Comparison of ENCODE assay signal across 31 cellular contexts in genomic region chr4:12270546-12270945, GRCh38.
"Had no signal": no experiment of that assay in that cellular context is flagged by ENCODE, and none has a peak within 500 bp of the region (broad histone marks: within the 10 kb centered on the region; RNA-seq: fewer than 3 reads in every experiment).

No MANE protein-coding gene starts in this region.

- H3K27ac Mint-ChIP-seq: activated CD4-positive, alpha-beta memory T cell treated with anti-CD3 and anti-CD28 coated beads for 36 hours; activated CD4-positive, alpha-beta T cell treated with anti-CD3 and anti-CD28 coated beads, Interleukin-2, amount 10 ng/mL, durations not matched to agents 24 days and 14 days; activated naive CD8-positive, alpha-beta T cell treated with anti-CD3 and anti-CD28 coated beads, Interleukin-2, amount 50 U/mL, for 24 hours; activated T-cell treated with anti-CD3 and anti-CD28 coated beads, Interleukin-2, amount 50 U/mL, for 24 hours; naive thymus-derived CD8-positive, alpha-beta T cell; progenitor cell of endocrine pancreas; stimulated activated effector memory CD8-positive, alpha-beta T cell treated with anti-CD3 and anti-CD28 coated beads, Interleukin-12 subunit alpha, Interleukin-12 subunit beta, amount 100 ng/mL, for 72 hours; stimulated activated naive CD8-positive, alpha-beta T cell treated with anti-CD3 and anti-CD28 coated beads, Interleukin-15, Interleukin-2, amounts not matched to agents 100 ng/mL and 50 ng/mL, for 24 hours; T-helper 17 cell; type B pancreatic cell had no signal

- ATAC-seq: activated naive CD8-positive, alpha-beta T cell treated with anti-CD3 and anti-CD28 coated beads, Interleukin-2, amount 50 U/mL, for 24 hours; naive thymus-derived CD8-positive, alpha-beta T cell; sciatic nerve; stimulated activated effector memory CD8-positive, alpha-beta T cell treated with anti-CD3 and anti-CD28 coated beads, Interleukin-12 subunit alpha, Interleukin-12 subunit beta, amount 100 ng/mL, for 72 hours; T-helper 17 cell had no signal

- H3K9me3 Mint-ChIP-seq: activated CD4-positive, alpha-beta T cell treated with anti-CD3 and anti-CD28 coated beads, Interleukin-2, amount 10 ng/mL, durations not matched to agents 24 days and 14 days; type B pancreatic cell had no signal

- H3K27me3 ChIP-seq: cardiac muscle cell, colonic mucosa, neutrophil, uterus had no signal

- H3K36me3 ChIP-seq: cardiac muscle cell, colonic mucosa, neutrophil, uterus, WERI-Rb-1 had no signal

- H3K4me1 ChIP-seq: colonic mucosa, uterus had no signal

- H3K4me3 Mint-ChIP-seq: activated CD4-positive, alpha-beta memory T cell treated with anti-CD3 and anti-CD28 coated beads for 36 hours; activated CD4-positive, alpha-beta T cell treated with anti-CD3 and anti-CD28 coated beads, Interleukin-2, amount 10 ng/mL, durations not matched to agents 24 days and 14 days; activated naive CD8-positive, alpha-beta T cell treated with anti-CD3 and anti-CD28 coated beads, Interleukin-2, amount 50 U/mL, for 24 hours; activated T-cell treated with anti-CD3 and anti-CD28 coated beads, Interleukin-2, amount 50 U/mL, for 24 hours; naive thymus-derived CD8-positive, alpha-beta T cell; stimulated activated effector memory CD8-positive, alpha-beta T cell treated with anti-CD3 and anti-CD28 coated beads, Interleukin-12 subunit alpha, Interleukin-12 subunit beta, amount 100 ng/mL, for 72 hours; stimulated activated naive CD8-positive, alpha-beta T cell treated with anti-CD3 and anti-CD28 coated beads, Interleukin-15, Interleukin-2, amounts not matched to agents 100 ng/mL and 50 ng/mL, for 24 hours; T-helper 17 cell; type B pancreatic cell had no signal

- H3K9me3 ChIP-seq: colonic mucosa, uterus had no signal

- H3K4me1 Mint-ChIP-seq: activated CD4-positive, alpha-beta T cell treated with anti-CD3 and anti-CD28 coated beads, Interleukin-2, amount 10 ng/mL, durations not matched to agents 24 days and 14 days; activated naive CD8-positive, alpha-beta T cell treated with anti-CD3 and anti-CD28 coated beads, Interleukin-2, amount 50 U/mL, for 24 hours; naive thymus-derived CD8-positive, alpha-beta T cell; stimulated activated effector memory CD8-positive, alpha-beta T cell treated with anti-CD3 and anti-CD28 coated beads, Interleukin-12 subunit alpha, Interleukin-12 subunit beta, amount 100 ng/mL, for 72 hours; T-helper 17 cell had no signal

- H3K36me3 Mint-ChIP-seq: activated CD4-positive, alpha-beta memory T cell treated with anti-CD3 and anti-CD28 coated beads for 36 hours; naive thymus-derived CD8-positive, alpha-beta T cell; stimulated activated effector memory CD8-positive, alpha-beta T cell treated with anti-CD3 and anti-CD28 coated beads, Interleukin-12 subunit alpha, Interleukin-12 subunit beta, amount 100 ng/mL, for 72 hours; type B pancreatic cell had no signal

- DNase-seq: activated CD4-positive, alpha-beta memory T cell treated with anti-CD3 and anti-CD28 coated beads for 36 hours; activated CD4-positive, alpha-beta T cell treated with anti-CD3 and anti-CD28 coated beads, Interleukin-2, amount 10 ng/mL, durations not matched to agents 24 days and 14 days; activated CD4-positive, CD25-positive, alpha-beta regulatory T cell treated with anti-CD3 and anti-CD28 coated beads, Interleukin-2, amount 50 U/mL, for 72 hours; activated CD8-positive, alpha-beta memory T cell treated with anti-CD3 and anti-CD28 coated beads, Interleukin-2, amount 50 U/mL, for 48 hours; activated gamma-delta T cell treated with Interleukin-2 at 50 U/mL for 16 hours; activated naive CD4-positive, alpha-beta T cell treated with anti-CD3 and anti-CD28 coated beads, Interleukin-2, amount 50 U/mL, for 16 hours; activated naive CD8-positive, alpha-beta T cell treated with anti-CD3 and anti-CD28 coated beads, Interleukin-2, amount 50 U/mL, for 24 hours; activated T-cell treated with anti-CD3 and anti-CD28 coated beads, Interleukin-2, amount 50 U/mL, for 24 hours; amygdala; cerebellar nuclear complex; colonic mucosa; effector CD8-positive, alpha-beta T cell; erythroblast; foreskin fibroblast; head of caudate nucleus; hypothalamus; naive thymus-derived CD8-positive, alpha-beta T cell; small intestine; stimulated activated CD4-positive, alpha-beta T cell treated with anti-CD3 and anti-CD28 coated beads, Interleukin-4, amount 100 ng/mL, for 24 hours; T-helper 17 cell; T1000; uterus; WERI-Rb-1 had no signal

- H3K27me3 Mint-ChIP-seq: activated CD4-positive, alpha-beta memory T cell treated with anti-CD3 and anti-CD28 coated beads for 36 hours; activated CD4-positive, alpha-beta T cell treated with anti-CD3 and anti-CD28 coated beads, Interleukin-2, amount 10 ng/mL, durations not matched to agents 24 days and 14 days; activated naive CD8-positive, alpha-beta T cell treated with anti-CD3 and anti-CD28 coated beads, Interleukin-2, amount 50 U/mL, for 24 hours; activated T-cell treated with anti-CD3 and anti-CD28 coated beads, Interleukin-2, amount 50 U/mL, for 24 hours; naive thymus-derived CD8-positive, alpha-beta T cell; progenitor cell of endocrine pancreas; stimulated activated naive CD8-positive, alpha-beta T cell treated with anti-CD3 and anti-CD28 coated beads, Interleukin-15, Interleukin-2, amounts not matched to agents 100 ng/mL and 50 ng/mL, for 24 hours; T-helper 17 cell; type B pancreatic cell had no signal

- H3K4me3 ChIP-seq: cardiac muscle cell, colonic mucosa, uterus had no signal

- FAIRE-seq: endometrium, small intestine had no signal

- H3K27ac ChIP-seq: cardiac muscle cell, colonic mucosa, neutrophil, uterus, WERI-Rb-1 had no signal
